In the genomic region with DNA sequence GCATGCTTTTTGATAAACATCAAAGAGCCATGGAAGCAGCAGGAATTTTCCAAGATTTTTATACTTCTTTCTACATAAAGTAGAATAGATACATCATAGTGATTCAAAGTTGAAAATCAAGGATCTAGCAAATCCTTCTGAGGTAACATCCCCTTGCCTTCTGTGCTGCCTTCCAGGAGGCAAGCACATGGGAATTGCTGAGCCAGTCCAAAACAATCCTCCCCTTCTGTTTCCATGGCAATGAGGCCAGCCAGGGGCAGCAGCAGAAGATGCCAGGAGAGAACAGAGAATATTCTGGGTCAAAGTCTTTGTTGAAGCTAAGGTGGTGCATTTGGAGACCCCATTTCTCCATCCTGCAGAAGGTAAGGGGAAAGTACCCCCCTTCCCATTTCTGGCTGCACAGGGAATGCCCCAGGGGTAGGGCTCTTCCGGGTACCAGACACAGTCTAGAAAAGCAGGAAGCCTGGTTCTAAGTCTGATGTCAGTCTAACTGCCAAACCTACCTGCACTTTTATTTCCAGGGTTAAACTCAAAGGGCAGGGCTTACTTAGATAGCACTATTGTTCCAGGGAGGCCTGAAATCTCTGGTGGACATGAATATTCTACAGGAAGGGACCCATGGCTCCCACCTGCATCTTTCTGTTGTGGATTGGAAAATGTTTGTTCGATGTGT, we compare ENCODE assay signal across 13 cellular contexts. TPM values are rescaled to one million over a fixed set of nuclear protein-coding genes. Genes with fewer than 3 reads are reported as not detected.
DNase-seq lines count a peak whose midpoint lies in the region; ATAC-seq, FAIRE-seq and TF ChIP-seq lines count a peak whose summit lies in the region.
"Had no signal": no experiment of that assay in that cellular context is flagged by ENCODE, and none has a peak within 500 bp of the region (broad histone marks: within the 10 kb centered on the region; RNA-seq: fewer than 3 reads in every experiment).

No MANE protein-coding gene starts in this region.

- CTCF ChIA-PET in HEK293T (lab: Yijun Ruan, JAX) = interaction anchor here (0.6 kb wide), 1 partner anchor 115 kb away, joined by 4 read pairs; no protein-coding TSS in a partner anchor

- H3K36me3 ChIP-seq in H7 (replicated peaks; ENCODE audit: control insufficient read depth, insufficient read depth, low read length) = no peaks in the 10 kb centered on the region
- H3K36me3 ChIP-seq: WERI-Rb-1 had no signal

- ATAC-seq in GM18520 (IDR thresholded peaks at IDR 0.05; ENCODE audit: unreplicated experiment) = no peak
- no peak for ATAC-seq in HG02642 (IDR thresholded peaks at IDR 0.05; ENCODE audit: poor library complexity, unreplicated experiment)

- DNase-seq in AG08396 (ENCODE audit: low spot score) (peak; percentile 26), H7 (peak; percentile 38), amniotic epithelial cell (ENCODE audit: low read depth) (peak; percentile 53), kidney glomerular epithelial cell (lab: John Stamatoyannopoulos, UW) (peak; percentile 33), HEK293T (ENCODE audit: extremely low spot score) (no peak), D721Med (ENCODE audit: insufficient read length, low spot score) (no peak)
- DNase-seq: effector CD8-positive, alpha-beta T cell; NCI-H524 treated with DMSO at 0.1 percent for 48 hours; WERI-Rb-1 had no signal

- TF ChIP-seq CTCF in D721Med (IDR thresholded peaks at IDR 0.05; ENCODE audit: insufficient read depth, missing control alignments) = no peak

- FAIRE-seq in D721Med (lab: Jason Lieb, UNC) = no peak

- no peaks in the 10 kb centered on the region for H3K27me3 ChIP-seq in H7 (ENCODE audit: control insufficient read depth, insufficient read depth, low read length)

- POLR2A ChIA-PET in HEK293T (lab: Yijun Ruan, JAX) = no interaction called here

- no peak overlapping the region for H3K4me3 ChIP-seq in H7 (ENCODE audit: insufficient read depth, low read depth, low read length)
- H3K4me3 ChIP-seq: lung had no signal

TF ChIP-seq in HEK293T, 16 proteins besides CTCF, POLR2A, EP300 and RAD21:
- no peak for TF ChIP-seq ELF4 (IDR thresholded peaks at IDR 0.05)
- no peak for TF ChIP-seq BHLHE40 (IDR thresholded peaks at IDR 0.05; ENCODE audit: borderline replicate concordance)
- TF ChIP-seq TARDBP (IDR thresholded peaks at IDR 0.05) = no peak

RNA-seq across cellular contexts. Expression of gene CENPA, which starts 22.1 kb away (rescaled TPM):
- total RNA-seq in H7 (2014; rRNA removed; shearing (Covaris generic)) = 34.0 and 38.2 TPM in 2 replicates

RNA-seq across cellular contexts. Expression of gene DPYSL5, which starts 40.0 kb away (rescaled TPM):
- 3.8 and 4.4 TPM in 2 replicates for total RNA-seq in H7 (2014; rRNA removed; shearing (Covaris generic))
- total RNA-seq: posterior vena cava had no signal

RNA-seq across cellular contexts. Expression of gene SLC35F6, which starts 43.8 kb away (rescaled TPM):
- total RNA-seq in H7 (2014; rRNA removed; shearing (Covaris generic)) = 10.7 and 15.4 TPM in 2 replicates

Comparison
In these comparisons a context has a peak if more than half of its experiments do, and no peak if none do; other contexts are left out.
1. DNase-seq: peak in AG08396 (single experiment), H7 (single experiment), amniotic epithelial cell (single experiment) and kidney glomerular epithelial cell (single experiment); none in HEK293T (single experiment) and D721Med (single experiment).